In genomic region chr1:81702079-81702715, GRCh38 we compare ENCODE assay signal across 22 cellular contexts.
DNase-seq lines count a peak whose midpoint lies in the region; ATAC-seq, FAIRE-seq and TF ChIP-seq lines count a peak whose summit lies in the region.
"Had no signal": no experiment of that assay in that cellular context is flagged by ENCODE, and none has a peak within 500 bp of the region (broad histone marks: within the 10 kb centered on the region; RNA-seq: fewer than 3 reads in every experiment).

No MANE protein-coding gene starts in this region.

- ATAC-seq in A549 (no peak), RWPE2 (ENCODE audit: low read depth) (no peak), foreskin keratinocyte (no peak)
- ATAC-seq: activated CD4-positive, alpha-beta T cell treated with anti-CD3 and anti-CD28 coated beads for 36 hours; activated naive CD4-positive, alpha-beta T cell treated with anti-CD3 and anti-CD28 coated beads, Interleukin-2, amount 50 U/mL, for 72 hours; heart right ventricle; psoas muscle had no signal

- peaks cover 41% of the 10 kb centered on the region for H3K4me1 ChIP-seq in A549
- H3K4me1 ChIP-seq in GM23248 (ENCODE audit: insufficient read depth), result peaks cover 75% of the 10 kb centered on the region
- H3K4me1 ChIP-seq in RWPE2 (ENCODE audit: insufficient read depth, poor library complexity, severe bottlenecking), result peaks cover 55% of the 10 kb centered on the region
- H3K4me1 ChIP-seq in foreskin keratinocyte, result peaks cover 39% of the 10 kb centered on the region
- H3K4me1 ChIP-seq: BE2C, psoas muscle had no signal

- TF ChIP-seq POLR2A in A549 (IDR thresholded peaks at IDR 0.05; ENCODE audit: low read length), result no peak

- in situ Hi-C loops in GM23248 (cut with MboI), result no loop called here

- CTCF ChIA-PET in A549 (lab: Yijun Ruan, JAX), result no interaction called here

- H3K4me3 ChIP-seq in A549 (no peak overlapping the region), GM23248 (0 out of 2 replicates have a peak overlapping the region, but pooled peaks have one; percentile 15), RWPE2 (ENCODE audit: severe bottlenecking) (no peak overlapping the region)
- H3K4me3 ChIP-seq: heart right ventricle, left ventricle myocardium inferior, psoas muscle, upper lobe of left lung had no signal

- H3K27me3 ChIP-seq in GM23248 (replicated peaks; ENCODE audit: insufficient read depth) (no peaks in the 10 kb centered on the region), RWPE2 (ENCODE audit: insufficient read depth, poor library complexity, severe bottlenecking) (no peaks in the 10 kb centered on the region), foreskin keratinocyte (no peaks in the 10 kb centered on the region)
- H3K27me3 ChIP-seq: BE2C, heart right ventricle, upper lobe of left lung had no signal

- H3K79me2 ChIP-seq in GM23248 (ENCODE audit: insufficient read depth), result no peaks in the 10 kb centered on the region

- H3K9ac ChIP-seq in GM23248, result peak overlapping the region; percentile 53

- H3K4me2 ChIP-seq in A549 (peak overlapping the region; percentile 87), GM23248 (ENCODE audit: unreplicated experiment) (peak overlapping the region; percentile 53)

- no peaks in the 10 kb centered on the region for H4K20me1 ChIP-seq in GM23248 (ENCODE audit: insufficient read depth)

- TF ChIP-seq CTCF in A549 (IDR thresholded peaks at IDR 0.05) (no peak), RWPE2 (IDR thresholded peaks at IDR 0.05; ENCODE audit: poor library complexity, severe bottlenecking) (no peak), foreskin keratinocyte (conservative IDR thresholded peaks at IDR 0.05) (no peak)

- peaks cover 56% of the 10 kb centered on the region for H3F3A ChIP-seq in GM23248 (ENCODE audit: insufficient read depth)

- no peak for TF ChIP-seq RAD21 in A549 (conservative IDR thresholded peaks at IDR 0.05 in 1 of 2, IDR thresholded peaks at IDR 0.05 in 1 of 2)

- no peaks in the 10 kb centered on the region for H3K36me3 ChIP-seq in GM23248 (ENCODE audit: low read depth)
- no peaks in the 10 kb centered on the region for H3K36me3 ChIP-seq in RWPE2 (ENCODE audit: low read depth)
- H3K36me3 ChIP-seq: BE2C, heart right ventricle, left ventricle myocardium inferior, upper lobe of left lung had no signal

- H3K27ac ChIP-seq in A549 (peak overlapping the region; percentile 63 to 75; a peak in 5 of 6 replicates), GM23248 (peak overlapping the region; percentile 99), RWPE2 (ENCODE audit: poor library complexity, severe bottlenecking) (peak overlapping the region; percentile 92), foreskin keratinocyte (peak overlapping the region; percentile 89)
- H3K27ac ChIP-seq: left ventricle myocardium inferior, psoas muscle, upper lobe of left lung had no signal

- H3K9me2 ChIP-seq in GM23248 (ENCODE audit: insufficient read depth), result no peaks in the 10 kb centered on the region

- no peak for DNase-seq in A549 (ENCODE audit: low read depth in 1 of 2, low spot score in 1 of 2)
- peak; percentile 19 for DNase-seq in GM23248
- no peak for DNase-seq in RWPE2 (ENCODE audit: low spot score)
- DNase-seq in foreskin keratinocyte, result no peak
- DNase-seq in germinal center (ENCODE audit: low spot score), result no peak
- DNase-seq in NCI-H2227 treated with DMSO at 0.1 percent for 48 hours (lab: John Stamatoyannopoulos, UW), result no peak
- DNase-seq in NCI-H1417 (lab: John Stamatoyannopoulos, UW), result no peak
- no peak for DNase-seq in posterior vena cava (ENCODE audit: low spot score)
- DNase-seq: activated CD4-positive, alpha-beta T cell treated with anti-CD3 and anti-CD28 coated beads for 36 hours; activated T-cell treated with anti-CD3 and anti-CD28 coated beads, Interleukin-2, amount 50 U/mL, for 72 hours; BE2C; Caco-2; H7; heart right ventricle; left ventricle myocardium inferior; MM.1S; NCI-H1694; psoas muscle; Right ventricle myocardium superior; upper lobe of left lung had no signal

- FAIRE-seq in A549 (lab: Jason Lieb, UNC), result no peak
- FAIRE-seq: TTC549 had no signal

- whole genome bisulfite sequencing in A549 (ENCODE audit: missing lambda C conversion rate), result 79% methylated on average over 2 of the region's 2 CpGs
- WGBS in GM23248 (ENCODE audit: low coverage in 1 of 2, low lambda C conversion rate in 2 of 2, missing lambda C conversion rate in 2 of 2), 2 experiments, result 91 to 96% methylated on average over 2 of the region's 2 CpGs

- H2AFZ ChIP-seq in GM23248, result no peak overlapping the region

- no peaks in the 10 kb centered on the region for H3K9me3 ChIP-seq in A549
- H3K9me3 ChIP-seq in GM23248 (ENCODE audit: low read depth), result no peaks in the 10 kb centered on the region
- no peaks in the 10 kb centered on the region for H3K9me3 ChIP-seq in RWPE2 (ENCODE audit: severe bottlenecking)
- H3K9me3 ChIP-seq: BE2C, Caco-2, heart right ventricle, left ventricle myocardium inferior, psoas muscle, upper lobe of left lung had no signal

- intact Hi-C loops in posterior vena cava (cut with DNase I), result no loop called here

- no peak for TF ChIP-seq EP300 in A549 (IDR thresholded peaks at IDR 0.05)

- POLR2A ChIA-PET in A549 (lab: Yijun Ruan, JAX), result interaction anchor here (0.6 kb wide), 1 partner anchor 23 kb away, joined by 3 read pairs; no protein-coding TSS in a partner anchor

TF ChIP-seq in A549, 52 proteins besides CTCF, POLR2A, EP300 and RAD21:
- no peak for TF ChIP-seq MAZ (IDR thresholded peaks at IDR 0.05; ENCODE audit: borderline replicate concordance, low read depth, low read length)
- no peak for TF ChIP-seq ZFP36 (IDR thresholded peaks at IDR 0.05; ENCODE audit: borderline replicate concordance, partially characterized antibody)
- no peak for TF ChIP-seq FOSL2 (IDR thresholded peaks at IDR 0.05)
- no peak for TF ChIP-seq FOSL2 (CRISPR knock-in tag; IDR thresholded peaks at IDR 0.05)
- TF ChIP-seq PBX3 (IDR thresholded peaks at IDR 0.05), result no peak
- TF ChIP-seq REST (IDR thresholded peaks at IDR 0.05), result no peak
- TF ChIP-seq ZSCAN20 (CRISPR knock-in tag; IDR thresholded peaks at IDR 0.05), result no peak
